8 cellular contexts compared by ENCODE assay signal in genomic region chr16:27748868-27749546, GRCh38.
A peak's percentile ranks its signal among the peaks of the same experiment; 100 is the strongest.
DNase-seq lines count a peak whose midpoint lies in the region; ATAC-seq, FAIRE-seq and TF ChIP-seq lines count a peak whose summit lies in the region.

No MANE protein-coding gene starts in this region.

- BruUV-seq in Caco-2 (replicated peaks; lab: Mats Ljungman, UMichigan) (no TSS peak), Panc1 (replicated peaks; lab: Mats Ljungman, UMichigan) (no TSS peak)

- H3K36me3 ChIP-seq in Caco-2 (ENCODE audit: control insufficient read depth, insufficient read depth, low read length) = no peaks in the 10 kb centered on the region
- H3K36me3 ChIP-seq in Panc1 (ENCODE audit: control insufficient read depth, insufficient read depth, low read length) = no peaks in the 10 kb centered on the region
- no peaks in the 10 kb centered on the region for H3K36me3 ChIP-seq in brain microvascular endothelial cell (replicated peaks)

- POLR2A ChIA-PET in Caco-2 (lab: Charles Lee) (no interaction called here), Panc1 (lab: Charles Lee) (no interaction called here)

- no peaks in the 10 kb centered on the region for H3K27me3 Mint-ChIP-seq in Caco-2 (ENCODE audit: insufficient read depth, unreplicated experiment)

- H3K4me1 ChIP-seq in Caco-2 (no peaks in the 10 kb centered on the region), Panc1 (ENCODE audit: control insufficient read depth, insufficient read depth, low read length) (no peaks in the 10 kb centered on the region)

- H3K9me3 ChIP-seq in Caco-2 (peaks cover 5% of the 10 kb centered on the region; the same call in 1 of the 2 replicates), Panc1 (ENCODE audit: control insufficient read depth, insufficient read depth, low read depth, low read length) (no peaks in the 10 kb centered on the region)

- TF ChIP-seq POLR2A in H54 (IDR thresholded peaks at IDR 0.05; ENCODE audit: low read depth, low read length) = no peak

- ATAC-seq in Panc1 (peak; percentile 62), HG03378 (IDR thresholded peaks at IDR 0.05; ENCODE audit: unreplicated experiment) (no peak)

- FAIRE-seq in H54 (lab: Jason Lieb, UNC) = peak; percentile 79

- intact Hi-C loops in Caco-2 (cut with micrococcal nuclease; ENCODE audit: unreplicated experiment) (no loop called here), Panc1 (cut with micrococcal nuclease; ENCODE audit: unreplicated experiment) (no loop called here)

- TF ChIP-seq CTCF in Caco-2 (IDR thresholded peaks at IDR 0.05; ENCODE audit: insufficient read depth in 1 of 2, low read depth in 1 of 2, low read length in 1 of 2, severe bottlenecking in 1 of 2, unreplicated experiment in 1 of 2) = peak in 1 of 2 experiments; percentile 60
- TF ChIP-seq CTCF in Panc1 (IDR thresholded peaks at IDR 0.05) = no peak
- TF ChIP-seq CTCF in brain microvascular endothelial cell (IDR thresholded peaks at IDR 0.05; ENCODE audit: low read depth, low read length, missing control alignments) = peak; percentile 35

- H3K27me3 ChIP-seq in Caco-2 (replicated peaks; ENCODE audit: control insufficient read depth, insufficient read depth, low read length) = no peaks in the 10 kb centered on the region
- H3K27me3 ChIP-seq in Panc1 (ENCODE audit: control insufficient read depth, insufficient read depth, low read length) = no peaks in the 10 kb centered on the region
- no peaks in the 10 kb centered on the region for H3K27me3 ChIP-seq in brain microvascular endothelial cell (replicated peaks)

- H3K36me3 Mint-ChIP-seq in Caco-2 (ENCODE audit: insufficient read depth, unreplicated experiment) = peaks cover 11% of the 10 kb centered on the region

- H3K27ac Mint-ChIP-seq in Caco-2 (ENCODE audit: unreplicated experiment) = no peak overlapping the region

- H3K9me3 Mint-ChIP-seq in Caco-2 (ENCODE audit: unreplicated experiment) = no peaks in the 10 kb centered on the region

- H3K4me3 ChIP-seq in Caco-2 (ENCODE audit: low read depth, low read length) = no peak overlapping the region
- H3K4me3 ChIP-seq in Panc1 (ENCODE audit: low read depth in 2 of 2, low read length in 2 of 2) = no peak overlapping the region
- H3K4me3 ChIP-seq in brain microvascular endothelial cell (ENCODE audit: low read depth, low read length) = no peak overlapping the region

- in situ Hi-C loops in Panc1 (cut with HindIII; ENCODE audit: low pct_unique_long_range_greater_than_20kb, low sequenced_read_pairs) = no loop called here
- in situ Hi-C loops in brain microvascular endothelial cell (cut with HindIII; ENCODE audit: low pct_ligation_motif_present, low sequenced_read_pairs) = no loop called here

- peaks cover 12% of the 10 kb centered on the region for H3K4me1 Mint-ChIP-seq in Caco-2 (ENCODE audit: low read depth, unreplicated experiment)

- CTCF ChIA-PET in Caco-2 (lab: Charles Lee) (no interaction called here), Panc1 (lab: Charles Lee) (no interaction called here)

- H3K4me3 Mint-ChIP-seq in Caco-2 (ENCODE audit: unreplicated experiment) = no peak overlapping the region

- peak; percentile 45 to 56 for DNase-seq in Caco-2
- peak; percentile 90 for DNase-seq in H54 (ENCODE audit: insufficient read length, low spot score)
- no peak for DNase-seq in Panc1 (ENCODE audit: low read depth, low spot score)
- DNase-seq in brain microvascular endothelial cell = peak; percentile 59
- DNase-seq in kidney tubule cell (ENCODE audit: low spot score) = peak; percentile 82
- DNase-seq in ureter (ENCODE audit: low spot score) = peak; percentile 57
- DNase-seq in NK-92 treated with Interleukin-12 subunit alpha and Interleukin-12 subunit beta, amount 100 ng/mL, for 24 hours (lab: John Stamatoyannopoulos, UW) = no peak

- H3K27ac ChIP-seq in Panc1 (ENCODE audit: low read length) (no peak overlapping the region), brain microvascular endothelial cell (no peak overlapping the region)

Comparison
In these comparisons a context has a peak if more than half of its experiments do, and no peak if none do; other contexts are left out.
1. DNase-seq: peak in Caco-2 (2 of 2), H54 (single experiment), brain microvascular endothelial cell (single experiment), kidney tubule cell (single experiment) and ureter (single experiment); none in Panc1 (single experiment) and NK-92 treated with Interleukin-12 subunit alpha and Interleukin-12 subunit beta, amount 100 ng/mL, for 24 hours (single experiment).